ENCODE assay signal across 8 cellular contexts in genomic region chr4:98996056-98996941, GRCh38. TPM values are rescaled to one million over a fixed set of nuclear protein-coding genes. Genes with fewer than 3 reads are reported as not detected.
A peak's percentile ranks its signal among the peaks of the same experiment; 100 is the strongest.
DNase-seq lines count a peak whose midpoint lies in the region; ATAC-seq and TF ChIP-seq lines count a peak whose summit lies in the region.

No MANE protein-coding gene starts in this region.

- H3K4me3 ChIP-seq in BLaER1: peak overlapping the region; percentile 99
- H3K4me3 ChIP-seq in RWPE2 (ENCODE audit: severe bottlenecking): peak overlapping the region; percentile 92
- peak overlapping the region; percentile 99 for H3K4me3 ChIP-seq in choroid plexus epithelial cell (ENCODE audit: low read depth, low read length)
- peak overlapping the region; percentile 76 to 100 (median 97) for H3K4me3 ChIP-seq in liver (ENCODE audit: low read depth in 1 of 3, low read length in 3 of 3)

- peak in 1 of 2 donors; percentile 5 for TF ChIP-seq RAD21 in liver (IDR thresholded peaks at IDR 0.05)

- H3K4me1 ChIP-seq in BLaER1 (peaks cover 21% of the 10 kb centered on the region), RWPE2 (ENCODE audit: insufficient read depth, poor library complexity, severe bottlenecking) (peaks cover 22% of the 10 kb centered on the region), liver (ENCODE audit: control insufficient read depth in 4 of 4, insufficient read depth in 4 of 4, low read length in 3 of 4) (peaks cover 0 to 11% (median 7%) of the 10 kb centered on the region in 4 donors)

- H3K9me3 ChIP-seq in BLaER1 (peaks cover 13% of the 10 kb centered on the region; the same call in 1 of the 2 replicates), RWPE2 (ENCODE audit: severe bottlenecking) (no peaks in the 10 kb centered on the region), liver (ENCODE audit: control insufficient read depth in 4 of 4, low read length in 3 of 4) (no peaks in the 10 kb centered on the region)

- peaks cover 42% of the 10 kb centered on the region for H4K20me1 ChIP-seq in BLaER1

- DNase-seq in RWPE2 (ENCODE audit: low spot score) (no peak), choroid plexus epithelial cell (ENCODE audit: low read depth) (peak; percentile 41), NCI-H2081 treated with DMSO at 0.1 percent for 48 hours (lab: John Stamatoyannopoulos, UW) (no peak)
- DNase-seq in stimulated activated naive CD8-positive, alpha-beta T cell treated with anti-CD3 and anti-CD28 coated beads, Interleukin-15, Interleukin-2, amounts not matched to agents 100 U/mL and 50 U/mL, for 24 hours: peak; percentile 8

- peak overlapping the region; percentile 65 for H3K4me2 ChIP-seq in BLaER1

- H3K36me3 ChIP-seq in BLaER1 (peaks cover 22% of the 10 kb centered on the region), RWPE2 (ENCODE audit: low read depth) (no peaks in the 10 kb centered on the region), liver (ENCODE audit: control insufficient read depth in 4 of 4, insufficient read depth in 3 of 4, low read depth in 1 of 4, low read length in 3 of 4) (no peaks in the 10 kb centered on the region)

- TF ChIP-seq CTCF in RWPE2 (IDR thresholded peaks at IDR 0.05; ENCODE audit: poor library complexity, severe bottlenecking) (no peak), choroid plexus epithelial cell (conservative IDR thresholded peaks at IDR 0.05; ENCODE audit: low read depth, low read length) (no peak), liver (IDR thresholded peaks at IDR 0.05; ENCODE audit: low read depth, low read length, missing input control) (no peak)

- no peaks in the 10 kb centered on the region for H3K27me3 ChIP-seq in BLaER1
- no peaks in the 10 kb centered on the region for H3K27me3 ChIP-seq in RWPE2 (ENCODE audit: insufficient read depth, poor library complexity, severe bottlenecking)
- H3K27me3 ChIP-seq in liver (ENCODE audit: control insufficient read depth in 4 of 4, insufficient read depth in 4 of 4, low read length in 3 of 4): no peaks in the 10 kb centered on the region

- H3K27ac ChIP-seq in BLaER1 (peak overlapping the region; percentile 94), RWPE2 (ENCODE audit: poor library complexity, severe bottlenecking) (peak overlapping the region; percentile 71), liver (ENCODE audit: low read depth in 1 of 2, low read length in 2 of 2) (peak overlapping the region; percentile 71 to 91)

- peak; percentile 27 for ATAC-seq in GM18867 (IDR thresholded peaks at IDR 0.05; ENCODE audit: unreplicated experiment)
- ATAC-seq in HG03558 (IDR thresholded peaks at IDR 0.05; ENCODE audit: extremely low read depth, unreplicated experiment): peak; percentile 7
- peak; percentile 24 for ATAC-seq in RWPE2 (ENCODE audit: low read depth)
- no peak for ATAC-seq in stimulated activated naive CD8-positive, alpha-beta T cell treated with anti-CD3 and anti-CD28 coated beads, Interleukin-15, Interleukin-2, amounts not matched to agents 100 U/mL and 50 U/mL, for 24 hours

- peak overlapping the region; percentile 95 for H3K9ac ChIP-seq in BLaER1
- H3K9ac ChIP-seq in liver (ENCODE audit: low read depth in 1 of 2, low read length in 2 of 2): peak overlapping the region; percentile 41 to 72

- WGBS in liver: 4% methylated on average over 61 of the region's 61 CpGs

TF ChIP-seq in liver, 16 proteins besides CTCF, POLR2A, EP300 and RAD21:
- TF ChIP-seq NR2F2 (IDR thresholded peaks at IDR 0.05): no peak
- TF ChIP-seq, protein P1, sequence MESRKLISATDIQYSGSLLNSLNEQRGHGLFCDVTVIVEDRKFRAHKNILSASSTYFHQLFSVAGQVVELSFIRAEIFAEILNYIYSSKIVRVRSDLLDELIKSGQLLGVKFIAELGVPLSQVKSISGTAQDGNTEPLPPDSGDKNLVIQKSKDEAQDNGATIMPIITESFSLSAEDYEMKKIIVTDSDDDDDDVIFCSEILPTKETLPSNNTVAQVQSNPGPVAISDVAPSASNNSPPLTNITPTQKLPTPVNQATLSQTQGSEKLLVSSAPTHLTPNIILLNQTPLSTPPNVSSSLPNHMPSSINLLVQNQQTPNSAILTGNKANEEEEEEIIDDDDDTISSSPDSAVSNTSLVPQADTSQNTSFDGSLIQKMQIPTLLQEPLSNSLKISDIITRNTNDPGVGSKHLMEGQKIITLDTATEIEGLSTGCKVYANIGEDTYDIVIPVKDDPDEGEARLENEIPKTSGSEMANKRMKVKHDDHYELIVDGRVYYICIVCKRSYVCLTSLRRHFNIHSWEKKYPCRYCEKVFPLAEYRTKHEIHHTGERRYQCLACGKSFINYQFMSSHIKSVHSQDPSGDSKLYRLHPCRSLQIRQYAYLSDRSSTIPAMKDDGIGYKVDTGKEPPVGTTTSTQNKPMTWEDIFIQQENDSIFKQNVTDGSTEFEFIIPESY (IDR thresholded peaks at IDR 0.05): no peak
- TF ChIP-seq SP1 (IDR thresholded peaks at IDR 0.05): no peak
- no peak for TF ChIP-seq HNF4A (conservative IDR thresholded peaks at IDR 0.05)
- no peak for TF ChIP-seq FOXA1 (IDR thresholded peaks at IDR 0.05)
- no peak for TF ChIP-seq YY1 (IDR thresholded peaks at IDR 0.05)

RNA-seq across cellular contexts. Expression of gene METAP1, which starts 0.8 kb away (rescaled TPM):
- total RNA-seq in liver: 10 to 100 TPM; 16.3 to 16.9 TPM
- polyA plus RNA-seq in liver: 10 to 100 TPM in 1 of 2 donors, 1 to 10 TPM in 1; 9.5 to 10.5 TPM

Comparison
In these comparisons a context has a peak if more than half of its experiments do, and no peak if none do; other contexts are left out.
1. DNase-seq: peak in choroid plexus epithelial cell (single experiment) and stimulated activated naive CD8-positive, alpha-beta T cell treated with anti-CD3 and anti-CD28 coated beads, Interleukin-15, Interleukin-2, amounts not matched to agents 100 U/mL and 50 U/mL, for 24 hours (single experiment); none in RWPE2 (single experiment) and NCI-H2081 treated with DMSO at 0.1 percent for 48 hours (single experiment).
2. Peak in every context shown above with its lines, with median percentiles within 50 percentile points of each other: H3K27ac ChIP-seq and H3K4me3 ChIP-seq.